In the genomic region with DNA sequence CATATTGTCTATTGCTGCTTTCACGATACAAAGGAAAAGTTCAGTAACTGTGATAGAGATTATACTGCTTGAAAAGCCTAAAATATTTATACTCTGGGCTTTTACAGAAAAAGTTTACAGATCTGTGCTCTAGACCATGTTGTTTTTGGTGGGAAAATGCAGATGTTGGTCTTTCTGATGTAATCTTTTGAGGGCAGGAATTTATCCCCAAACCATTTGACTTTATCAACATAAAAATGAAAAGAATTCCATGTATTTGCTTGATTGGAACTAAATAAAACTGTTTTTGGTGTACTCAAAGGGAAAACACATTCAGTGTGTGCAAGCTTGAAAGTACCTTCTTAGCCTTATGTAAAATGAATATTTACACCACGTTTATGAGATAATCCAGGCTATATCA, we compare ENCODE assay signal across 23 cellular contexts.
"Had no signal": no experiment of that assay in that cellular context is flagged by ENCODE, and none has a peak within 500 bp of the region (broad histone marks: within the 10 kb centered on the region; RNA-seq: fewer than 3 reads in every experiment).

No MANE protein-coding gene starts in this region.

- H3K36me3 ChIP-seq: colonic mucosa, esophagus muscularis mucosa, gastroesophageal sphincter, heart right ventricle, lower lobe of right lung, prostate gland, right atrium auricular region, tibial artery had no signal

- H3K4me1 Mint-ChIP-seq: natural killer cell; stimulated activated memory B cell treated with anti-CD40 and anti-IgM and Interleukin-4, amounts not matched to agents 10 μg/mL and 1 μg/mL and 100 μg/mL, for 72 hours had no signal

- H3K27me3 ChIP-seq: colonic mucosa, esophagus muscularis mucosa, foreskin keratinocyte, gastroesophageal sphincter, heart right ventricle, right atrium auricular region, testis, tibial artery had no signal

- DNase-seq: colonic mucosa; effector CD8-positive, alpha-beta T cell; foreskin keratinocyte; heart right ventricle; hippocampal formation; left ventricle myocardium superior; lower lobe of right lung; natural killer cell; nucleus accumbens; stimulated activated CD4-positive, alpha-beta T cell treated with anti-CD3 and anti-CD28 coated beads, Interleukin-2, amount 100 ng/mL, for 24 hours; stimulated activated CD4-positive, alpha-beta T cell treated with anti-CD3 and anti-CD28 coated beads, Interleukin-4, amount 100 ng/mL, for 24 hours; stimulated activated naive CD8-positive, alpha-beta T cell treated with anti-CD3 and anti-CD28 coated beads, Interleukin-15, Interleukin-2, amounts not matched to agents 100 U/mL and 50 U/mL, for 24 hours; substantia nigra; testis; tibial artery had no signal

- H3K4me3 Mint-ChIP-seq: dendritic cell treated with granulocyte-macrophage colony-stimulating factor and Interleukin-4, amounts not matched to agents 40 ng/mL and 50 ng/mL, for 4 days; natural killer cell; stimulated activated memory B cell treated with anti-CD40 and anti-IgM and Interleukin-4, amounts not matched to agents 10 μg/mL and 1 μg/mL and 100 μg/mL, for 72 hours; type B pancreatic cell had no signal

- H3K4me3 ChIP-seq: colonic mucosa, esophagus muscularis mucosa, gastroesophageal sphincter, heart right ventricle, lower lobe of right lung, prostate gland, right atrium auricular region, testis, tibial artery had no signal

- H3K9me3 ChIP-seq: colonic mucosa, esophagus muscularis mucosa, gastroesophageal sphincter, lower lobe of right lung, prostate gland, right atrium auricular region, testis, tibial artery had no signal

- ATAC-seq: foreskin keratinocyte; gastroesophageal sphincter; heart right ventricle; left ventricle myocardium superior; lower lobe of right lung; natural killer cell; sciatic nerve; stimulated activated memory B cell treated with anti-CD40 and anti-IgM and Interleukin-4, amounts not matched to agents 10 μg/mL and 1 μg/mL and 100 μg/mL, for 72 hours; stimulated activated naive CD8-positive, alpha-beta T cell treated with anti-CD3 and anti-CD28 coated beads, Interleukin-15, Interleukin-2, amounts not matched to agents 100 U/mL and 50 U/mL, for 24 hours had no signal

- H3K27ac Mint-ChIP-seq: dendritic cell treated with granulocyte-macrophage colony-stimulating factor and Interleukin-4, amounts not matched to agents 40 ng/mL and 50 ng/mL, for 4 days; natural killer cell; stimulated activated memory B cell treated with anti-CD40 and anti-IgM and Interleukin-4, amounts not matched to agents 10 μg/mL and 1 μg/mL and 100 μg/mL, for 72 hours; type B pancreatic cell had no signal

- H3K27ac ChIP-seq: colonic mucosa, esophagus muscularis mucosa, foreskin keratinocyte, gastroesophageal sphincter, heart right ventricle, lower lobe of right lung, prostate gland, right atrium auricular region, testis, tibial artery had no signal

- H3K4me1 ChIP-seq: colonic mucosa, esophagus muscularis mucosa, foreskin keratinocyte, gastroesophageal sphincter, heart right ventricle, lower lobe of right lung, prostate gland, right atrium auricular region, testis, tibial artery had no signal

- H3K9me3 Mint-ChIP-seq: stimulated activated memory B cell treated with anti-CD40 and anti-IgM and Interleukin-4, amounts not matched to agents 10 μg/mL and 1 μg/mL and 100 μg/mL, for 72 hours; type B pancreatic cell had no signal

- H3K36me3 Mint-ChIP-seq: stimulated activated memory B cell treated with anti-CD40 and anti-IgM and Interleukin-4, amounts not matched to agents 10 μg/mL and 1 μg/mL and 100 μg/mL, for 72 hours; type B pancreatic cell had no signal

- H3K27me3 Mint-ChIP-seq: dendritic cell treated with granulocyte-macrophage colony-stimulating factor and Interleukin-4, amounts not matched to agents 40 ng/mL and 50 ng/mL, for 4 days; stimulated activated memory B cell treated with anti-CD40 and anti-IgM and Interleukin-4, amounts not matched to agents 10 μg/mL and 1 μg/mL and 100 μg/mL, for 72 hours; type B pancreatic cell had no signal
